ENCODE assay signal across 13 cellular contexts in the genomic region with DNA sequence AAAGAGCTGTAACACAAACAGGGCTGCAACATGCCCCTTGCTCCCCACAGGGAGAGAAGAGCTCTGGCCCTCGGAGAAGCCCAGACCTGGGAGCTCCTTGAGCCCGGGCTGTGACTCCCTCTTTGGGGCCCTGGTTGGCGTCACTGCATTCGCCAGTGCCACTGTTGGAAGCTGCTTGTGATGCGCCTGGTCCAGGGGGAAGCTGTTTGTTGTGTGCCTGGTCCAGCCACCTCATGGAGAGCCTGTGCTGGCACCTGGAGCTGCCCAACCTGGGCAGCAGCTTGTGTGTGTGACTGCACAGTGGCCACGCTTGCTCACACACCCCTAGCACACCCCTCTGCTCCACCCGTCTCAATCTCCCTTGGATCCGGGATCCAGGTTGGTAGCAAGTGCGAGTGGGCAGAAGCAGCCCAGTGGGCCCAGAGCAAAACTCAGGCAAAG. TPM values are rescaled to one million over a fixed set of nuclear protein-coding genes. Genes with fewer than 3 reads are reported as not detected.
DNase-seq lines count a peak whose midpoint lies in the region; ATAC-seq and TF ChIP-seq lines count a peak whose summit lies in the region.
"Had no signal": no experiment of that assay in that cellular context is flagged by ENCODE, and none has a peak within 500 bp of the region (broad histone marks: within the 10 kb centered on the region; RNA-seq: fewer than 3 reads in every experiment).

No MANE protein-coding gene starts in this region.

- POLR2A ChIA-PET in MCF 10A (lab: Yijun Ruan, JAX): no interaction called here

- no peak for TF ChIP-seq CTCF in MCF 10A (IDR thresholded peaks at IDR 0.05; ENCODE audit: unreplicated experiment)
- no peak for TF ChIP-seq CTCF in breast epithelium (IDR thresholded peaks at IDR 0.05)
- no peak for TF ChIP-seq CTCF in brain (conservative IDR thresholded peaks at IDR 0.05)

- H3K9me3 Mint-ChIP-seq in MCF 10A (ENCODE audit: unreplicated experiment) (no peaks in the 10 kb centered on the region), brain (peaks cover 0 to 9% (median 0%) of the 10 kb centered on the region in 5 experiments), memory B cell (no peaks in the 10 kb centered on the region)
- H3K9me3 Mint-ChIP-seq in stimulated activated effector memory CD8-positive, alpha-beta T cell treated with anti-CD3 and anti-CD28 coated beads, Interleukin-12 subunit alpha, Interleukin-12 subunit beta, amount 100 ng/mL, for 72 hours: no peaks in the 10 kb centered on the region

- no peaks in the 10 kb centered on the region for H3K27me3 ChIP-seq in breast epithelium
- H3K27me3 ChIP-seq: adrenal gland, pancreas, Peyer's patch had no signal

- intact Hi-C loops in MCF 10A (cut with micrococcal nuclease): loop anchor here (10.0 kb wide), 2 partner anchors 219 to 269 kb away; no protein-coding TSS in a partner anchor
- intact Hi-C loops in breast epithelium (cut with DNase I; ENCODE audit: low total_unique reads): no loop called here

- H3K36me3 Mint-ChIP-seq in MCF 10A (ENCODE audit: insufficient read depth, unreplicated experiment): no peaks in the 10 kb centered on the region
- H3K36me3 Mint-ChIP-seq in brain: no peaks in the 10 kb centered on the region
- no peaks in the 10 kb centered on the region for H3K36me3 Mint-ChIP-seq in memory B cell
- H3K36me3 Mint-ChIP-seq in stimulated activated effector memory CD8-positive, alpha-beta T cell treated with anti-CD3 and anti-CD28 coated beads, Interleukin-12 subunit alpha, Interleukin-12 subunit beta, amount 100 ng/mL, for 72 hours: peaks cover 8% of the 10 kb centered on the region

- no peak overlapping the region for H3K27ac Mint-ChIP-seq in MCF 10A (ENCODE audit: low read depth, unreplicated experiment)
- no peak overlapping the region for H3K27ac Mint-ChIP-seq in brain
- no peak overlapping the region for H3K27ac Mint-ChIP-seq in memory B cell
- H3K27ac Mint-ChIP-seq in stimulated activated effector memory CD8-positive, alpha-beta T cell treated with anti-CD3 and anti-CD28 coated beads, Interleukin-12 subunit alpha, Interleukin-12 subunit beta, amount 100 ng/mL, for 72 hours: peak overlapping the region; percentile 23

- H3K4me1 ChIP-seq in breast epithelium: peaks cover 4 to 10% of the 10 kb centered on the region in 2 donors

- peak overlapping the region; percentile 41 for H3K4me3 Mint-ChIP-seq in MCF 10A (ENCODE audit: unreplicated experiment)
- peak overlapping the region in 4 of 5 experiments; percentile 53 to 72 (median 60) for H3K4me3 Mint-ChIP-seq in brain
- H3K4me3 Mint-ChIP-seq in memory B cell: peak overlapping the region; percentile 11
- H3K4me3 Mint-ChIP-seq in stimulated activated effector memory CD8-positive, alpha-beta T cell treated with anti-CD3 and anti-CD28 coated beads, Interleukin-12 subunit alpha, Interleukin-12 subunit beta, amount 100 ng/mL, for 72 hours: no peak overlapping the region

- ATAC-seq in memory B cell (ENCODE audit: low read depth) (no peak), GM21526 (IDR thresholded peaks at IDR 0.05; ENCODE audit: low FRiP score, unreplicated experiment) (no peak)
- no peak for ATAC-seq in stimulated activated effector memory CD8-positive, alpha-beta T cell treated with anti-CD3 and anti-CD28 coated beads, Interleukin-12 subunit alpha, Interleukin-12 subunit beta, amount 100 ng/mL, for 72 hours
- ATAC-seq: pancreas had no signal

- no peaks in the 10 kb centered on the region for H3K9me3 ChIP-seq in breast epithelium
- H3K9me3 ChIP-seq: adrenal gland, pancreas, Peyer's patch had no signal

- no peak overlapping the region for H3K4me3 ChIP-seq in breast epithelium

- TF ChIP-seq POLR2A in breast epithelium (IDR thresholded peaks at IDR 0.05): no peak

- no peaks in the 10 kb centered on the region for H3K36me3 ChIP-seq in breast epithelium
- H3K36me3 ChIP-seq: pancreas had no signal

- CTCF ChIA-PET in MCF 10A (lab: Yijun Ruan, JAX): interaction anchor here (0.6 to 4.5 kb wide), 6 partner anchors 17 to 681 kb away, joined by 3 to 28 read pairs (median 4); no protein-coding TSS in a partner anchor

- DNase-seq in MCF 10A (ENCODE audit: unreplicated experiment) (no peak), breast epithelium (ENCODE audit: low spot score in 2 of 2) (no peak), memory B cell (ENCODE audit: low spot score in 2 of 2) (no peak), cerebellar cortex (ENCODE audit: low spot score) (no peak), CD1c-positive myeloid dendritic cell (ENCODE audit: extremely low spot score) (no peak)
- no peak for DNase-seq in stimulated activated effector memory CD8-positive, alpha-beta T cell treated with anti-CD3 and anti-CD28 coated beads, Interleukin-12 subunit alpha, Interleukin-12 subunit beta, amount 100 ng/mL, for 72 hours (ENCODE audit: low spot score in 2 of 2)
- DNase-seq: adrenal gland, DMS 273 treated with DMSO at 0.1 percent for 48 hours, MM.1S had no signal

- H3K4me1 Mint-ChIP-seq in MCF 10A (ENCODE audit: insufficient read depth, unreplicated experiment) (peaks cover 13% of the 10 kb centered on the region), brain (peaks cover 9% of the 10 kb centered on the region), memory B cell (peaks cover 6% of the 10 kb centered on the region)
- H3K4me1 Mint-ChIP-seq in stimulated activated effector memory CD8-positive, alpha-beta T cell treated with anti-CD3 and anti-CD28 coated beads, Interleukin-12 subunit alpha, Interleukin-12 subunit beta, amount 100 ng/mL, for 72 hours: peaks cover 16% of the 10 kb centered on the region

- BruUV-seq in MCF 10A (replicated peaks; lab: Mats Ljungman, UMichigan): no TSS peak

- H3K27me3 Mint-ChIP-seq in MCF 10A (ENCODE audit: insufficient read depth, unreplicated experiment) (no peaks in the 10 kb centered on the region), brain (peaks cover 3% of the 10 kb centered on the region), memory B cell (peaks cover 8% of the 10 kb centered on the region)

- H3K27ac ChIP-seq in breast epithelium: peak overlapping the region in 1 of 2 donors; percentile 2

RNA-seq across cellular contexts. Expression of gene A2M, which starts 49.5 kb away (rescaled TPM):
- total RNA-seq in MCF 10A (2022) (not detected in 2 replicates), breast epithelium (100 to 1,000 TPM; 276 to 457 (median 281) TPM)
- polyA plus RNA-seq in brain (ENCODE audit: insufficient read depth, low read depth, low replicate concordance): 210 TPM

Comparison
In these comparisons a context has a peak if more than half of its experiments do, and no peak if none do; other contexts are left out.
1. RNA of gene A2M, which starts 49.5 kb away (total RNA-seq): 276 to 457 TPM in breast epithelium; not detected in MCF 10A; every median in the first group is over 100 times any median in the second.